In genomic region chr4:72408568-72408967, GRCh38 we compare ENCODE assay signal across 29 cellular contexts.
"Had no signal": no experiment of that assay in that cellular context is flagged by ENCODE, and none has a peak within 500 bp of the region (broad histone marks: within the 10 kb centered on the region; RNA-seq: fewer than 3 reads in every experiment).

No MANE protein-coding gene starts in this region.

- H3K9me3 ChIP-seq: stomach, suprapubic skin, testis, thoracic aorta, thyroid gland, tibial artery, tibial nerve, transverse colon, upper lobe of left lung, upper lobe of right lung, uterus, vagina had no signal

- H3K4me3 Mint-ChIP-seq: stimulated activated effector memory CD8-positive, alpha-beta T cell treated with anti-CD3 and anti-CD28 coated beads, Interleukin-12 subunit alpha, Interleukin-12 subunit beta, amount 100 ng/mL, for 72 hours; stimulated activated memory B cell treated with anti-CD40 and anti-IgM and Interleukin-4, amounts not matched to agents 10 μg/mL and 1 μg/mL and 100 μg/mL, for 72 hours; stimulated activated naive B cell treated with anti-CD40 and anti-IgM and Interleukin-4, amounts not matched to agents 10 μg/mL and 1 μg/mL and 100 μg/mL, for 72 hours; stimulated activated naive CD8-positive, alpha-beta T cell treated with anti-CD3 and anti-CD28 coated beads, Interleukin-15, amount 100 ng/mL, for 72 hours; stimulated activated naive CD8-positive, alpha-beta T cell treated with anti-CD3 and anti-CD28 coated beads, Interleukin-15, Interleukin-2, amounts not matched to agents 100 ng/mL and 50 ng/mL, for 24 hours; type B pancreatic cell had no signal

- H3K27ac Mint-ChIP-seq: stimulated activated effector memory CD8-positive, alpha-beta T cell treated with anti-CD3 and anti-CD28 coated beads, Interleukin-12 subunit alpha, Interleukin-12 subunit beta, amount 100 ng/mL, for 72 hours; stimulated activated memory B cell treated with anti-CD40 and anti-IgM and Interleukin-4, amounts not matched to agents 10 μg/mL and 1 μg/mL and 100 μg/mL, for 72 hours; stimulated activated naive B cell treated with anti-CD40 and anti-IgM and Interleukin-4, amounts not matched to agents 10 μg/mL and 1 μg/mL and 100 μg/mL, for 72 hours; stimulated activated naive CD8-positive, alpha-beta T cell treated with anti-CD3 and anti-CD28 coated beads, Interleukin-15, amount 100 ng/mL, for 72 hours; stimulated activated naive CD8-positive, alpha-beta T cell treated with anti-CD3 and anti-CD28 coated beads, Interleukin-15, Interleukin-2, amounts not matched to agents 100 ng/mL and 50 ng/mL, for 24 hours; type B pancreatic cell had no signal

- H3K27me3 Mint-ChIP-seq: stimulated activated memory B cell treated with anti-CD40 and anti-IgM and Interleukin-4, amounts not matched to agents 10 μg/mL and 1 μg/mL and 100 μg/mL, for 72 hours; stimulated activated naive B cell treated with anti-CD40 and anti-IgM and Interleukin-4, amounts not matched to agents 10 μg/mL and 1 μg/mL and 100 μg/mL, for 72 hours; stimulated activated naive CD8-positive, alpha-beta T cell treated with anti-CD3 and anti-CD28 coated beads, Interleukin-15, amount 100 ng/mL, for 72 hours; stimulated activated naive CD8-positive, alpha-beta T cell treated with anti-CD3 and anti-CD28 coated beads, Interleukin-15, Interleukin-2, amounts not matched to agents 100 ng/mL and 50 ng/mL, for 24 hours; type B pancreatic cell had no signal

- H3K36me3 ChIP-seq: stomach, suprapubic skin, thoracic aorta, thyroid gland, tibial artery, tibial nerve, transverse colon, upper lobe of left lung, upper lobe of right lung, uterus, vagina had no signal

- DNase-seq: stimulated activated CD4-positive, alpha-beta T cell treated with anti-CD3 and anti-CD28 coated beads, Interleukin-2, amount 100 ng/mL, for 48 hours; stimulated activated CD4-positive, alpha-beta T cell treated with anti-CD3 and anti-CD28 coated beads, Interleukin-4, amount 100 ng/mL, for 1 hour; stimulated activated CD4-positive, alpha-beta T cell treated with anti-CD3 and anti-CD28 coated beads, Interleukin-4, amount 100 ng/mL, for 24 hours; stimulated activated CD4-positive, alpha-beta T cell treated with anti-CD3 and anti-CD28 coated beads, Interleukin-4, amount 100 ng/mL, for 4 hours; stimulated activated CD8-positive, alpha-beta memory T cell treated with anti-CD3 and anti-CD28 coated beads, Interleukin-4, amount 100 ng/mL, for 48 hours; stimulated activated naive B cell treated with anti-CD40 and anti-IgM and Interleukin-4, amounts not matched to agents 10 μg/mL and 1 μg/mL and 100 μg/mL, for 72 hours; stimulated activated naive CD4-positive, alpha-beta T cell; stimulated activated naive CD4-positive, alpha-beta T cell treated with Interleukin-2 at 50 U/mL for 16 hours; stimulated activated naive CD8-positive, alpha-beta T cell treated with anti-CD3 and anti-CD28 coated beads, Interleukin-15, amount 100 ng/mL, for 72 hours; stimulated activated naive CD8-positive, alpha-beta T cell treated with anti-CD3 and anti-CD28 coated beads, Interleukin-15, Interleukin-2, amounts not matched to agents 100 U/mL and 50 U/mL, for 24 hours; stomach; substantia nigra; testis; thyroid gland; tibial artery; transverse colon; trophoblast cell; upper lobe of left lung; upper lobe of right lung; uterus had no signal

- H3K27me3 ChIP-seq: stomach, suprapubic skin, testis, thyroid gland, tibial artery, tibial nerve, transverse colon, upper lobe of left lung, upper lobe of right lung, uterus, vagina had no signal

- H3K4me3 ChIP-seq: stomach, suprapubic skin, testis, thoracic aorta, thyroid gland, tibial artery, tibial nerve, transverse colon, upper lobe of left lung, upper lobe of right lung, uterus, vagina had no signal

- ATAC-seq: stimulated activated effector memory CD8-positive, alpha-beta T cell treated with anti-CD3 and anti-CD28 coated beads, Interleukin-12 subunit alpha, Interleukin-12 subunit beta, amount 100 ng/mL, for 72 hours; stimulated activated memory B cell treated with anti-CD40 and anti-IgM and Interleukin-4, amounts not matched to agents 10 μg/mL and 1 μg/mL and 100 μg/mL, for 72 hours; stimulated activated naive B cell treated with anti-CD40 and anti-IgM and Interleukin-4, amounts not matched to agents 10 μg/mL and 1 μg/mL and 100 μg/mL, for 72 hours; stimulated activated naive CD8-positive, alpha-beta T cell treated with anti-CD3 and anti-CD28 coated beads, Interleukin-15, amount 100 ng/mL, for 72 hours; stimulated activated naive CD8-positive, alpha-beta T cell treated with anti-CD3 and anti-CD28 coated beads, Interleukin-15, Interleukin-2, amounts not matched to agents 100 U/mL and 50 U/mL, for 24 hours; upper lobe of right lung had no signal

- H3K36me3 Mint-ChIP-seq: stimulated activated effector memory CD8-positive, alpha-beta T cell treated with anti-CD3 and anti-CD28 coated beads, Interleukin-12 subunit alpha, Interleukin-12 subunit beta, amount 100 ng/mL, for 72 hours; stimulated activated memory B cell treated with anti-CD40 and anti-IgM and Interleukin-4, amounts not matched to agents 10 μg/mL and 1 μg/mL and 100 μg/mL, for 72 hours; stimulated activated naive B cell treated with anti-CD40 and anti-IgM and Interleukin-4, amounts not matched to agents 10 μg/mL and 1 μg/mL and 100 μg/mL, for 72 hours; type B pancreatic cell had no signal

- H3K27ac ChIP-seq: stomach, suprapubic skin, testis, thoracic aorta, thyroid gland, tibial artery, tibial nerve, transverse colon, upper lobe of left lung, upper lobe of right lung, uterus, vagina had no signal

- H3K9me3 Mint-ChIP-seq: stimulated activated effector memory CD8-positive, alpha-beta T cell treated with anti-CD3 and anti-CD28 coated beads, Interleukin-12 subunit alpha, Interleukin-12 subunit beta, amount 100 ng/mL, for 72 hours; stimulated activated memory B cell treated with anti-CD40 and anti-IgM and Interleukin-4, amounts not matched to agents 10 μg/mL and 1 μg/mL and 100 μg/mL, for 72 hours; stimulated activated naive CD8-positive, alpha-beta T cell treated with anti-CD3 and anti-CD28 coated beads, Interleukin-15, amount 100 ng/mL, for 72 hours; type B pancreatic cell had no signal

- H3K4me1 Mint-ChIP-seq: stimulated activated effector memory CD8-positive, alpha-beta T cell treated with anti-CD3 and anti-CD28 coated beads, Interleukin-12 subunit alpha, Interleukin-12 subunit beta, amount 100 ng/mL, for 72 hours; stimulated activated memory B cell treated with anti-CD40 and anti-IgM and Interleukin-4, amounts not matched to agents 10 μg/mL and 1 μg/mL and 100 μg/mL, for 72 hours; stimulated activated naive B cell treated with anti-CD40 and anti-IgM and Interleukin-4, amounts not matched to agents 10 μg/mL and 1 μg/mL and 100 μg/mL, for 72 hours; stimulated activated naive CD8-positive, alpha-beta T cell treated with anti-CD3 and anti-CD28 coated beads, Interleukin-15, amount 100 ng/mL, for 72 hours had no signal

- H3K4me1 ChIP-seq: stomach, suprapubic skin, testis, thyroid gland, tibial artery, tibial nerve, transverse colon, upper lobe of left lung, upper lobe of right lung, vagina had no signal

- FAIRE-seq: urothelium cell line had no signal
